Comparison of ENCODE assay signal across 19 cellular contexts in the genomic region with DNA sequence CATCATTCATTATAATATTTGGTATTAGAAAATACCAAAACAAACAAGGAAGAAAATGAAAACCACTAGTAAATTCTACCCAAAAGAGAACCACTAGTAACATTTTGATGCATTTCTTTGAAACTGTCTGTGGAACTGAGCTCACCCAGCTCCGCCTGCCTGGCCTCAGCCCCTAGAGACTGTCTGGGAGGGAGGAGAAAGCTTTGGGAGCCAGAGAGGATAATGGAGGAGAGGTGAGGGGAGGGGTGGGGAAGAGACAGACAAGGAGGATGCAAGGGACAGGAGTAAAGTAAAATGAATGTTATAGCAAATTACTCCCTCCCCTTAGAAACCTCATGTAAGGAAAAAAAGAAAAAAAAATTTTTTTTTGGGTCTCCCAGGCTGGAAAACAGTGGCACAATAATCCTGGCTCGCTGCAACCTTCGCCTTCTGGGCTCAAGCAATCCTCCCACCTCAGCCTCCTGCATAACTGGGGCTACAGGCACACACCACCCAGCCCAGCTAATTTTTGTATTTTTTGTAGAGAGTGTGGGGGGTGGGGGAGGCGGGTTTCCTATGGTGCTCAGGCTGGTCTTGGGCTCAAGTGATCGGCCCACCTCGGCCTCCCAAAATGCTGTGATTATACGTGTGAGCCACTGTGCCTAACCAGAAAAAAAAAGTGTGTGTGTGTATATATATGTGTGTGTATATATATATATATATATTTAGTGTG. TPM values are rescaled to one million over a fixed set of nuclear protein-coding genes. Genes with fewer than 3 reads are reported as not detected.
DNase-seq lines count a peak whose midpoint lies in the region; ATAC-seq and TF ChIP-seq lines count a peak whose summit lies in the region.
"Had no signal": no experiment of that assay in that cellular context is flagged by ENCODE, and none has a peak within 500 bp of the region (broad histone marks: within the 10 kb centered on the region; RNA-seq: fewer than 3 reads in every experiment).

No MANE protein-coding gene starts in this region.

- H2BK5ac ChIP-seq in IMR-90 (ENCODE audit: low read depth, low read length, poor library complexity, severe bottlenecking): no peak overlapping the region

- POLR2A ChIA-PET in IMR-90 (lab: Charles Lee; ENCODE audit: unreplicated experiment): interaction anchor here (0.6 kb wide), 1 partner anchor 110 kb away, joined by 3 read pairs; no protein-coding TSS in a partner anchor
- POLR2A ChIA-PET in OCI-LY7 (lab: Charles Lee): no interaction called here

- H3K56ac ChIP-seq in IMR-90 (ENCODE audit: extremely low read depth, insufficient read depth, low read length): no peak overlapping the region

- H3K9me3 ChIP-seq in IMR-90 (ENCODE audit: control insufficient read depth, insufficient read depth, low read length) (no peaks in the 10 kb centered on the region), lower lobe of right lung (no peaks in the 10 kb centered on the region), subcutaneous abdominal adipose tissue (ENCODE audit: control insufficient read depth in 5 of 5, low read length in 5 of 5) (no peaks in the 10 kb centered on the region), OCI-LY7 (ENCODE audit: low read length) (no peaks in the 10 kb centered on the region)
- H3K9me3 ChIP-seq: body of pancreas had no signal

- H3K14ac ChIP-seq in IMR-90 (replicated peaks; ENCODE audit: low read depth, low read length): no peak overlapping the region

- H3K27ac ChIP-seq in IMR-90 (ENCODE audit: insufficient read depth, low read length) (no peak overlapping the region), brain microvascular endothelial cell (peak overlapping the region; percentile 99), lower lobe of right lung (peak overlapping the region; percentile 92), subcutaneous abdominal adipose tissue (ENCODE audit: low read depth, low read length) (peak overlapping the region; percentile 99), OCI-LY7 (ENCODE audit: low read depth, low read length, poor library complexity, severe bottlenecking) (no peak overlapping the region)

- no peaks in the 10 kb centered on the region for H3K9me2 ChIP-seq in OCI-LY7 (ENCODE audit: insufficient read depth, low read length)

- peak overlapping the region; percentile 12; the same call in 1 of the 2 replicates for H4K5ac ChIP-seq in IMR-90 (ENCODE audit: low read depth, low read length)

- dilution Hi-C loops in IMR-90 (cut with HindIII; ENCODE audit: low sequenced_read_pairs, unreplicated experiment): no loop called here

- TF ChIP-seq POLR2A in IMR-90 (IDR thresholded peaks at IDR 0.05; ENCODE audit: low read depth, low read length): no peak

- no peak overlapping the region for H3K23ac ChIP-seq in IMR-90 (ENCODE audit: low read depth, low read length)

- peaks cover under 1% of the 10 kb centered on the region; the same call in 1 of the 2 replicates for H3K36me3 ChIP-seq in IMR-90 (ENCODE audit: control insufficient read depth, insufficient read depth, low read length)
- H3K36me3 ChIP-seq in brain microvascular endothelial cell (replicated peaks): no peaks in the 10 kb centered on the region
- H3K36me3 ChIP-seq in lower lobe of right lung: no peaks in the 10 kb centered on the region
- H3K36me3 ChIP-seq in subcutaneous abdominal adipose tissue (ENCODE audit: control insufficient read depth in 5 of 5, insufficient read depth in 5 of 5, low read length in 5 of 5): peaks cover 0 to under 1% (median 0%) of the 10 kb centered on the region in 5 donors
- no peaks in the 10 kb centered on the region for H3K36me3 ChIP-seq in OCI-LY7 (ENCODE audit: insufficient read depth, low read length)

- H3K4ac ChIP-seq in IMR-90 (ENCODE audit: low read depth, low read length): no peak overlapping the region

- H3K4me2 ChIP-seq in IMR-90 (ENCODE audit: low read depth, low read length) (no peak overlapping the region), OCI-LY7 (ENCODE audit: low read length) (no peak overlapping the region)

- H4K8ac ChIP-seq in IMR-90 (ENCODE audit: low read depth in 2 of 2, low read length in 2 of 2): no peak overlapping the region

- BruUV-seq in IMR-90 (replicated peaks; lab: Mats Ljungman, UMichigan) (no TSS peak), OCI-LY7 (replicated peaks; lab: Mats Ljungman, UMichigan) (no TSS peak)

- no peak overlapping the region for H3K18ac ChIP-seq in IMR-90 (ENCODE audit: low read depth, low read length)

- no peak overlapping the region for H2BK15ac ChIP-seq in IMR-90 (ENCODE audit: low read depth, low read length)

- intact Hi-C loops in IMR-90 (cut with micrococcal nuclease): no loop called here
- intact Hi-C loops in lower lobe of right lung (cut with DNase I): no loop called here
- intact Hi-C loops in OCI-LY7 (cut with micrococcal nuclease; ENCODE audit: unreplicated experiment): no loop called here

- no peak overlapping the region for H3K9ac ChIP-seq in IMR-90 (ENCODE audit: low read depth, low read length)
- H3K9ac ChIP-seq in subcutaneous abdominal adipose tissue (ENCODE audit: low read length in 5 of 5): peak overlapping the region in 1 of 5 donors; percentile 76

- WGBS in IMR-90 (ENCODE audit: extremely low coverage in 2 of 2, insufficient read length in 1 of 2), 2 experiments: 90% methylated on average over 2 of the region's 7 CpGs; no CpG with 5 or more reads in 1 of the 2 experiments

- no peak overlapping the region for H2BK20ac ChIP-seq in IMR-90 (ENCODE audit: low read depth, low read length)

- H3K27me3 ChIP-seq in IMR-90 (ENCODE audit: control insufficient read depth, insufficient read depth, low read length): no peaks in the 10 kb centered on the region
- no peaks in the 10 kb centered on the region for H3K27me3 ChIP-seq in brain microvascular endothelial cell (replicated peaks)
- H3K27me3 ChIP-seq in lower lobe of right lung (ENCODE audit: low read depth): no peaks in the 10 kb centered on the region
- H3K27me3 ChIP-seq in subcutaneous abdominal adipose tissue (ENCODE audit: control insufficient read depth in 5 of 5, insufficient read depth in 4 of 5, low read length in 5 of 5): peaks cover 0 to 4% (median 0%) of the 10 kb centered on the region in 5 donors
- H3K27me3 ChIP-seq: body of pancreas had no signal

- peak overlapping the region; percentile 65 for H2AK9ac ChIP-seq in IMR-90 (replicated peaks; ENCODE audit: low read depth, low read length, poor library complexity)

- H3K79me1 ChIP-seq in IMR-90 (ENCODE audit: low read depth in 1 of 2, low read length in 2 of 2): peaks cover 15 to 25% of the 10 kb centered on the region in 2 experiments

- in situ Hi-C loops in IMR-90 (cut with MboI; ENCODE audit: low sequenced_read_pairs) (no loop called here), brain microvascular endothelial cell (cut with HindIII; ENCODE audit: low pct_ligation_motif_present, low sequenced_read_pairs) (no loop called here)

- no peak for DNase-seq in IMR-90
- DNase-seq in brain microvascular endothelial cell: no peak
- DNase-seq in lower lobe of right lung: no peak
- no peak for DNase-seq in OCI-LY7 (ENCODE audit: low spot score)
- DNase-seq in mesenteric fat pad (ENCODE audit: low spot score): no peak
- no peak for DNase-seq in NCI-H345 treated with DMSO at 0.1 percent for 48 hours (lab: John Stamatoyannopoulos, UW; ENCODE audit: unreplicated experiment)
- DNase-seq: activated CD4-positive, CD25-positive, alpha-beta regulatory T cell; activated naive CD4-positive, alpha-beta T cell treated with anti-CD3 and anti-CD28 coated beads for 36 hours; body of pancreas; Calu3; effector CD4-positive, alpha-beta T cell; GF-D8; naive thymus-derived CD8-positive, alpha-beta T cell; NCI-H1417 treated with DMSO at 0.1 percent for 48 hours; NCI-H2171; substantia nigra; T-helper 2 cell had no signal

- H3K4me3 ChIP-seq in IMR-90 (ENCODE audit: insufficient read depth, low read depth, low read length): no peak overlapping the region
- H3K4me3 ChIP-seq in brain microvascular endothelial cell (ENCODE audit: low read depth, low read length): no peak overlapping the region
- H3K4me3 ChIP-seq in lower lobe of right lung: no peak overlapping the region
- H3K4me3 ChIP-seq in subcutaneous abdominal adipose tissue (ENCODE audit: low read depth in 1 of 5, low read length in 5 of 5): no peak overlapping the region
- H3K4me3 ChIP-seq in OCI-LY7 (ENCODE audit: low read depth, low read length, poor library complexity, severe bottlenecking): no peak overlapping the region
- H3K4me3 ChIP-seq: body of pancreas had no signal

- no peak overlapping the region for H4K91ac ChIP-seq in IMR-90 (ENCODE audit: insufficient read depth, low read depth, low read length)

- H2BK120ac ChIP-seq in IMR-90 (ENCODE audit: low read depth, low read length): no peak overlapping the region; the same call in 1 of the 2 replicates

- ATAC-seq in IMR-90 (ENCODE audit: low read depth): no peak
- no peak for ATAC-seq in lower lobe of right lung
- ATAC-seq: body of pancreas; naive thymus-derived CD8-positive, alpha-beta T cell had no signal

- CTCF ChIA-PET in IMR-90 (lab: Yijun Ruan, JAX) (interaction anchor here (1.0 kb wide), 1 partner anchor 84 kb away, joined by 3 read pairs; no protein-coding TSS in a partner anchor), OCI-LY7 (lab: Charles Lee; ENCODE audit: unreplicated experiment) (interaction anchor here (0.6 to 1.2 kb wide), 2 partner anchors 20 to 36 kb away, joined by 3 read pairs; no protein-coding TSS in a partner anchor)

- no peak overlapping the region for H2AFZ ChIP-seq in IMR-90 (replicated peaks; ENCODE audit: low read length, poor library complexity)
- H2AFZ ChIP-seq in OCI-LY7 (ENCODE audit: low read length): no peak overlapping the region

- H4K20me1 ChIP-seq in IMR-90 (ENCODE audit: insufficient read depth, low read length) (no peaks in the 10 kb centered on the region), OCI-LY7 (ENCODE audit: insufficient read depth, low read length) (no peaks in the 10 kb centered on the region)

- no peak for TF ChIP-seq RAD21 in IMR-90 (IDR thresholded peaks at IDR 0.05; ENCODE audit: low read length)

- H3K4me1 ChIP-seq in IMR-90 (ENCODE audit: control insufficient read depth, insufficient read depth, low read length): peaks cover 21% of the 10 kb centered on the region
- H3K4me1 ChIP-seq in lower lobe of right lung: peaks cover 23% of the 10 kb centered on the region
- H3K4me1 ChIP-seq in subcutaneous abdominal adipose tissue (ENCODE audit: control insufficient read depth in 5 of 5, insufficient read depth in 5 of 5, low read length in 5 of 5): peaks cover 22 to 86% (median 69%) of the 10 kb centered on the region in 5 donors
- H3K4me1 ChIP-seq in OCI-LY7 (ENCODE audit: insufficient read depth, low read length, poor library complexity, severe bottlenecking): no peaks in the 10 kb centered on the region
- H3K4me1 ChIP-seq: body of pancreas had no signal

- H3K79me2 ChIP-seq in OCI-LY7 (ENCODE audit: insufficient read depth, low read depth, low read length): no peaks in the 10 kb centered on the region

- TF ChIP-seq CTCF in IMR-90 (conservative IDR thresholded peaks at IDR 0.05; ENCODE audit: low read depth, low read length) (no peak), brain microvascular endothelial cell (IDR thresholded peaks at IDR 0.05; ENCODE audit: low read depth, low read length, missing control alignments) (no peak), lower lobe of right lung (IDR thresholded peaks at IDR 0.05) (no peak), OCI-LY7 (conservative IDR thresholded peaks at IDR 0.05; ENCODE audit: low read length) (no peak)

- peaks cover 20% of the 10 kb centered on the region for H3K9me1 ChIP-seq in IMR-90 (ENCODE audit: insufficient read depth, low read length)

- peak overlapping the region; percentile 29; the same call in 1 of the 2 replicates for H2AK5ac ChIP-seq in IMR-90 (ENCODE audit: low read depth, low read length)

RNA-seq across cellular contexts. Expression of gene MMP19, which starts 3.2 kb away (rescaled TPM):
- total RNA-seq in IMR-90 (2012; rRNA removed) (8.6 and 9.9 TPM in 2 replicates), lower lobe of right lung (35.2 TPM), OCI-LY7 (2022) (not detected in 2 replicates), mesenteric fat pad (774 TPM)
- 34.3 and 34.7 TPM in 2 replicates for polyA plus RNA-seq in IMR-90 (2012; rRNA removed)
- 22.3 and 24.0 TPM in 2 replicates for polyA plus RNA-seq in IMR-90 (2012; cell fraction: cytosol; rRNA removed)
- 56.9 and 100 TPM in 2 replicates for polyA plus RNA-seq in IMR-90 (2012; cell fraction: nucleus; rRNA removed; ENCODE audit: low replicate concordance)
- not detected in 2 replicates for total RNA-seq in OCI-LY7 (2014; rRNA removed; shearing (Covaris generic))
- total RNA-seq: Calu3, HT-29 had no signal
- polyA plus RNA-seq: naive thymus-derived CD8-positive, alpha-beta T cell had no signal

RNA-seq across cellular contexts. Expression of gene DNAJC14, which starts 16.6 kb away (rescaled TPM):
- total RNA-seq in IMR-90 (2012; rRNA removed): 56.3 and 56.9 TPM in 2 replicates
- polyA plus RNA-seq in IMR-90 (2012; rRNA removed): 13.3 and 19.8 TPM in 2 replicates
- 10.2 and 10.5 TPM in 2 replicates for polyA plus RNA-seq in IMR-90 (2012; cell fraction: cytosol; rRNA removed)
- 3.8 and 6.8 TPM in 2 replicates for polyA plus RNA-seq in IMR-90 (2012; cell fraction: nucleus; rRNA removed; ENCODE audit: low replicate concordance)
- total RNA-seq in lower lobe of right lung: 35.7 TPM
- 50.8 and 60.9 TPM in 2 replicates for total RNA-seq in OCI-LY7 (2014; rRNA removed; shearing (Covaris generic))
- total RNA-seq in OCI-LY7 (2022): 52.3 and 59.3 TPM in 2 replicates
- total RNA-seq in mesenteric fat pad: 28.1 TPM

RNA-seq across cellular contexts. Expression of gene ORMDL2, which starts 28.1 kb away (rescaled TPM):
- 20.4 and 23.3 TPM in 2 replicates for total RNA-seq in IMR-90 (2012; rRNA removed)
- 38.6 and 39.7 TPM in 2 replicates for polyA plus RNA-seq in IMR-90 (2012; rRNA removed)
- 21.1 and 27.5 TPM in 2 replicates for polyA plus RNA-seq in IMR-90 (2012; cell fraction: cytosol; rRNA removed)
- 7.7 and 16.1 TPM in 2 replicates for polyA plus RNA-seq in IMR-90 (2012; cell fraction: nucleus; rRNA removed; ENCODE audit: low replicate concordance)
- 49.6 TPM for total RNA-seq in lower lobe of right lung
- 13.4 and 20.0 TPM in 2 replicates for total RNA-seq in OCI-LY7 (2014; rRNA removed; shearing (Covaris generic))
- total RNA-seq in OCI-LY7 (2022): 22.9 and 27.1 TPM in 2 replicates
- 49.7 TPM for total RNA-seq in mesenteric fat pad

RNA-seq across cellular contexts. Expression of gene SARNP, which starts 28.4 kb away (rescaled TPM):
- total RNA-seq in IMR-90 (2012; rRNA removed) (46.8 and 132 TPM in 2 replicates), lower lobe of right lung (40.1 TPM), OCI-LY7 (2022) (85.5 and 92.0 TPM in 2 replicates), mesenteric fat pad (39.0 TPM)
- 99.6 and 103 TPM in 2 replicates for polyA plus RNA-seq in IMR-90 (2012; rRNA removed)
- 11.6 and 29.4 TPM in 2 replicates for polyA plus RNA-seq in IMR-90 (2012; cell fraction: cytosol; rRNA removed)
- 3.7 and 41.2 TPM in 2 replicates for polyA plus RNA-seq in IMR-90 (2012; cell fraction: nucleus; rRNA removed; ENCODE audit: low replicate concordance)
- total RNA-seq in OCI-LY7 (2014; rRNA removed; shearing (Covaris generic)): 86.1 and 161 TPM in 2 replicates

Comparison
In these comparisons a context has a peak if more than half of its experiments do, and no peak if none do; other contexts are left out.
1. H3K27ac ChIP-seq: peak in brain microvascular endothelial cell (single experiment), lower lobe of right lung (single experiment) and subcutaneous abdominal adipose tissue (single experiment); none in IMR-90 (single experiment) and OCI-LY7 (single experiment).
2. RNA of gene MMP19, which starts 3.2 kb away (total RNA-seq): 774 TPM in mesenteric fat pad (single experiment); 35.2 TPM in lower lobe of right lung (single experiment), 8.6 to 9.9 TPM in IMR-90 and not detected in OCI-LY7; every median in the first group is over 10 times any median in the second.